Comparison of ENCODE assay signal across 27 cellular contexts in genomic region chr2:2950403-2950952, GRCh38.
DNase-seq lines count a peak whose midpoint lies in the region; ATAC-seq, FAIRE-seq and TF ChIP-seq lines count a peak whose summit lies in the region.
"Had no signal": no experiment of that assay in that cellular context is flagged by ENCODE, and none has a peak within 500 bp of the region (broad histone marks: within the 10 kb centered on the region; RNA-seq: fewer than 3 reads in every experiment).

No MANE protein-coding gene starts in this region.

- no peaks in the 10 kb centered on the region for H3K79me2 ChIP-seq in OCI-LY7 (ENCODE audit: insufficient read depth, low read depth, low read length)

- no TSS peak for BruUV-seq in OCI-LY7 (replicated peaks; lab: Mats Ljungman, UMichigan)

- ATAC-seq in mucosa of descending colon (peak; percentile 82), T-cell (replicated peaks in 1 of 4) (no peak)
- ATAC-seq: gastrocnemius medialis, Right ventricle myocardium inferior had no signal

- no peak overlapping the region for H3K4me2 ChIP-seq in OCI-LY7 (ENCODE audit: low read length)
- H3K4me2 ChIP-seq: BLaER1 treated with 17β-estradiol and CSF1 and Interleukin-3, amounts not matched to agents 10 nM and 100 nM had no signal

- H3K36me3 Mint-ChIP-seq in T-cell, result no peaks in the 10 kb centered on the region
- H3K36me3 Mint-ChIP-seq: activated naive CD8-positive, alpha-beta T cell had no signal

- POLR2A ChIA-PET in T-cell (lab: Charles Lee), result no interaction called here
- POLR2A ChIA-PET in OCI-LY7 (lab: Charles Lee), result no interaction called here

- DNase-seq in Daoy (ENCODE audit: low read depth), result peak; percentile 26
- DNase-seq in NCI-H1436 treated with DMSO at 0.1 percent for 48 hours (lab: John Stamatoyannopoulos, UW), result peak; percentile 8
- peak; percentile 76 for DNase-seq in NCI-H510A treated with DMSO at 0.1 percent for 48 hours (lab: John Stamatoyannopoulos, UW)
- no peak for DNase-seq in mucosa of descending colon
- DNase-seq in H54 (ENCODE audit: insufficient read length, low spot score), result no peak
- no peak for DNase-seq in T-cell
- no peak for DNase-seq in OCI-LY7 (ENCODE audit: low spot score)
- DNase-seq in cerebellum (ENCODE audit: low spot score), result no peak
- DNase-seq: activated B cell treated with CpG ODN at 0.5 μM for 24 hours; activated CD4-positive, alpha-beta T cell treated with anti-CD3 and anti-CD28 coated beads, Interleukin-2, amount 50 U/mL, for 48 hours; activated CD8-positive, alpha-beta memory T cell treated with anti-CD3 and anti-CD28 coated beads, Interleukin-2, amount 50 U/mL, for 4 hours; aorta; cortex of kidney; esophagus squamous epithelium; gastrocnemius medialis; HFFc6; MM.1S; NCI-H2081 treated with DMSO at 0.1 percent for 48 hours; NCI-H82 had no signal

- no peak overlapping the region for H3K27ac Mint-ChIP-seq in T-cell
- H3K27ac Mint-ChIP-seq: activated B cell treated with CpG ODN at 0.5 μM for 24 hours; activated naive CD8-positive, alpha-beta T cell; activated T-helper 2 cell treated with anti-CD3 and anti-CD28 coated beads, Interferon-gamma antibody, Interleukin-2, Interleukin-4, amounts not matched to agents 10 μg/mL and 5 μg/mL and 100 μg/mL, durations not matched to agents 14 hours and 24 hours and 36 hours; HFFc6 had no signal

- intact Hi-C loops in mucosa of descending colon (cut with DNase I, micrococcal nuclease), result no loop called here
- intact Hi-C loops in OCI-LY7 (cut with micrococcal nuclease; ENCODE audit: unreplicated experiment), result no loop called here

- H3K27me3 Mint-ChIP-seq in T-cell, result peaks cover 3 to 14% of the 10 kb centered on the region in 2 donors
- H3K27me3 Mint-ChIP-seq: activated B cell treated with CpG ODN at 0.5 μM for 24 hours; activated naive CD8-positive, alpha-beta T cell had no signal

- H3K36me3 ChIP-seq in mucosa of descending colon (ENCODE audit: low read depth), result no peaks in the 10 kb centered on the region
- no peaks in the 10 kb centered on the region for H3K36me3 ChIP-seq in OCI-LY7 (ENCODE audit: insufficient read depth, low read length)
- H3K36me3 ChIP-seq: BLaER1 treated with 17β-estradiol and CSF1 and Interleukin-3, amounts not matched to agents 10 nM and 100 nM; cardiac muscle cell; esophagus squamous epithelium; gastrocnemius medialis; tibial nerve had no signal

- peaks cover 24% of the 10 kb centered on the region for H3K9me3 ChIP-seq in mucosa of descending colon
- 0 out of 2 replicates have a peak, but pooled peaks cover 3% of the 10 kb centered on the region for H3K9me3 ChIP-seq in OCI-LY7 (ENCODE audit: low read length)
- H3K9me3 ChIP-seq: esophagus squamous epithelium, gastrocnemius medialis had no signal

- TF ChIP-seq CTCF in mucosa of descending colon (IDR thresholded peaks at IDR 0.05) (no peak), OCI-LY7 (conservative IDR thresholded peaks at IDR 0.05; ENCODE audit: low read length) (no peak)

- CTCF ChIA-PET in T-cell (lab: Charles Lee), result no interaction called here
- CTCF ChIA-PET in OCI-LY7 (lab: Charles Lee; ENCODE audit: unreplicated experiment), result no interaction called here

- H3K4me3 ChIP-seq in mucosa of descending colon, result no peak overlapping the region
- H3K4me3 ChIP-seq in OCI-LY7 (ENCODE audit: low read depth, low read length, poor library complexity, severe bottlenecking), result no peak overlapping the region
- H3K4me3 ChIP-seq: BLaER1 treated with 17β-estradiol and CSF1 and Interleukin-3, amounts not matched to agents 10 nM and 100 nM; cardiac muscle cell; esophagus squamous epithelium; gastrocnemius medialis; tibial nerve had no signal

- FAIRE-seq in H54 (lab: Jason Lieb, UNC), result no peak
- FAIRE-seq: D721Med, G401.6 had no signal

- H3K4me1 ChIP-seq in mucosa of descending colon (ENCODE audit: low read depth), result no peaks in the 10 kb centered on the region
- no peaks in the 10 kb centered on the region for H3K4me1 ChIP-seq in OCI-LY7 (ENCODE audit: insufficient read depth, low read length, poor library complexity, severe bottlenecking)
- H3K4me1 ChIP-seq: BLaER1 treated with 17β-estradiol and CSF1 and Interleukin-3, amounts not matched to agents 10 nM and 100 nM; esophagus squamous epithelium; gastrocnemius medialis; tibial nerve had no signal

- H4K20me1 ChIP-seq in OCI-LY7 (ENCODE audit: insufficient read depth, low read length), result no peaks in the 10 kb centered on the region
- H4K20me1 ChIP-seq: BLaER1 treated with 17β-estradiol and CSF1 and Interleukin-3, amounts not matched to agents 10 nM and 100 nM had no signal

- TF ChIP-seq POLR2A in H54 (IDR thresholded peaks at IDR 0.05; ENCODE audit: low read depth, low read length), result no peak

- H3K4me3 Mint-ChIP-seq in T-cell, result no peak overlapping the region
- H3K4me3 Mint-ChIP-seq: activated B cell treated with CpG ODN at 0.5 μM for 24 hours; activated naive CD8-positive, alpha-beta T cell; HFFc6 had no signal

- no peak overlapping the region for H3K27ac ChIP-seq in OCI-LY7 (ENCODE audit: low read depth, low read length, poor library complexity, severe bottlenecking)
- H3K27ac ChIP-seq: BLaER1 treated with 17β-estradiol and CSF1 and Interleukin-3, amounts not matched to agents 10 nM and 100 nM; cardiac muscle cell; esophagus squamous epithelium; gastrocnemius medialis; tibial nerve had no signal

- H3K9me2 ChIP-seq in OCI-LY7 (ENCODE audit: insufficient read depth, low read length), result no peaks in the 10 kb centered on the region

- H3K4me1 Mint-ChIP-seq in T-cell, result no peaks in the 10 kb centered on the region
- H3K4me1 Mint-ChIP-seq: activated B cell treated with CpG ODN at 0.5 μM for 24 hours had no signal

- H2AFZ ChIP-seq in OCI-LY7 (ENCODE audit: low read length), result no peak overlapping the region

- H3K9me3 Mint-ChIP-seq in T-cell, result peaks cover 1 to 6% (median 6%) of the 10 kb centered on the region in 3 donors

Comparison
In these comparisons a context has a peak if more than half of its experiments do, and no peak if none do; other contexts are left out.
1. DNase-seq: peak in Daoy (single experiment), NCI-H1436 treated with DMSO at 0.1 percent for 48 hours (single experiment) and NCI-H510A treated with DMSO at 0.1 percent for 48 hours (single experiment); none in mucosa of descending colon (0 of 3), H54 (single experiment), T-cell (0 of 34), OCI-LY7 (single experiment) and cerebellum (single experiment).